Comparison of ENCODE assay signal across 9 cellular contexts in the genomic region with DNA sequence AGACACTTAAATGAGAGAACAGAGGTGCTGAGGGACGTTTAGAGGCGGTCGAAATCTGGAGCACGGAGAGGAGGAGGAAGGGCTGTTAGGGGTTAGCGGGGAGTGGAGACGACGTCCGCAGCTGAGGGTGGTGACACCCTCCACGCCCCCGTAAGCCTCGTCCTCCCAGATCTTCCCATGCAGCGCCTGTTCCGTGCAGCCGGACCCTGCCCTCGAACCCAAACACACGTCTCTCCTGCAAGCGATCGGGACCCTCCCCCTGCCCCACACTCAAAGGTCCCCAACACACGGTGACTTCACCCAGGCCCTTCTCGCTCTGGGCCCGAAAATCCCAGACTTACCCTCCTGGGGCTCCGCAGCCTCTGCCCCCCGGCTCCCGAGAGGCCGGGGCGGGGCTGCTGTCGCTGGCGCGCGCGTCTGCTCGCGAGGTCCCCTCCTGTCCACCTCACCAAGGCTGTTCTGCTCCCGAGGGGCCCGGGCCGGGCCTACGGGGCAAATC. TPM values are rescaled to one million over a fixed set of nuclear protein-coding genes. Genes with fewer than 3 reads are reported as not detected.
DNase-seq lines count a peak whose midpoint lies in the region; ATAC-seq and TF ChIP-seq lines count a peak whose summit lies in the region.
"Not testable (repeated sequence)": the region's sequence is repeated elsewhere in the genome, so short reads cannot be mapped to it uniquely, and the experiment has no call there.
"Had no signal": no experiment of that assay in that cellular context is flagged by ENCODE, and none has a peak within 500 bp of the region (broad histone marks: within the 10 kb centered on the region; RNA-seq: fewer than 3 reads in every experiment).

No MANE protein-coding gene starts in this region.

- not testable (repeated sequence) for H3K27me3 ChIP-seq in ectodermal cell (ENCODE audit: control insufficient read depth, insufficient read depth, low read length, poor library complexity, severe bottlenecking); iPS-20b (ENCODE audit: insufficient read depth, low read length)

- ATAC-seq in stimulated activated naive CD8-positive, alpha-beta T cell treated with anti-CD3 and anti-CD28 coated beads, Interleukin-15, Interleukin-2, amounts not matched to agents 100 U/mL and 50 U/mL, for 24 hours = not testable (repeated sequence)

- H3K27me3 Mint-ChIP-seq in CD14-positive monocyte (ENCODE audit: low read depth in 3 of 3); activated T-helper 2 cell treated with anti-CD3 and anti-CD28 coated beads, Interferon-gamma antibody, Interleukin-2, Interleukin-4, amounts not matched to agents 10 μg/mL and 5 μg/mL and 100 μg/mL, durations not matched to agents 14 hours and 24 hours and 36 hours (ENCODE audit: low read depth); neural crest cell (ENCODE audit: low read depth): not testable (repeated sequence)

- POLR2A ChIA-PET in RWPE1 (lab: Yijun Ruan, JAX; ENCODE audit: low non-redundant PET) = not testable (repeated sequence)

- H3K4me3 Mint-ChIP-seq in CD14-positive monocyte = peak overlapping the region; percentile 92 to 96
- H3K4me3 Mint-ChIP-seq in activated T-helper 2 cell treated with anti-CD3 and anti-CD28 coated beads, Interferon-gamma antibody, Interleukin-2, Interleukin-4, amounts not matched to agents 10 μg/mL and 5 μg/mL and 100 μg/mL, durations not matched to agents 14 hours and 24 hours and 36 hours (ENCODE audit: low read depth) = peak overlapping the region; percentile 92
- H3K4me3 Mint-ChIP-seq in neural crest cell = peak overlapping the region; percentile 93

- TF ChIP-seq CTCF in CD14-positive monocyte (IDR thresholded peaks at IDR 0.05); HFF-Myc (IDR thresholded peaks at IDR 0.05; ENCODE audit: low read depth, low read length, missing control alignments); RWPE1 (conservative IDR thresholded peaks at IDR 0.05; ENCODE audit: low read depth); neural crest cell (conservative IDR thresholded peaks at IDR 0.05): not testable (repeated sequence)

- peak overlapping the region; percentile 83 for H3K9ac ChIP-seq in iPS-20b (ENCODE audit: low read depth, low read length)

- DNase-seq in CD14-positive monocyte (ENCODE audit: low spot score); HFF-Myc (ENCODE audit: extremely low read depth, low read depth); RWPE1 (ENCODE audit: low spot score); activated T-helper 2 cell treated with anti-CD3 and anti-CD28 coated beads, Interferon-gamma antibody, Interleukin-2, Interleukin-4, amounts not matched to agents 10 μg/mL and 5 μg/mL and 100 μg/mL, durations not matched to agents 14 hours and 24 hours and 36 hours (ENCODE audit: low spot score); neural crest cell (ENCODE audit: low read depth, low spot score): not testable (repeated sequence)
- DNase-seq in stimulated activated naive CD8-positive, alpha-beta T cell treated with anti-CD3 and anti-CD28 coated beads, Interleukin-15, Interleukin-2, amounts not matched to agents 100 U/mL and 50 U/mL, for 24 hours = peak; percentile 21

- H3K36me3 Mint-ChIP-seq in CD14-positive monocyte (peaks cover 27 to 36% of the 10 kb centered on the region in 2 donors), neural crest cell (ENCODE audit: low read depth) (peaks cover 23% of the 10 kb centered on the region)
- peaks cover 38% of the 10 kb centered on the region for H3K36me3 Mint-ChIP-seq in activated T-helper 2 cell treated with anti-CD3 and anti-CD28 coated beads, Interferon-gamma antibody, Interleukin-2, Interleukin-4, amounts not matched to agents 10 μg/mL and 5 μg/mL and 100 μg/mL, durations not matched to agents 14 hours and 24 hours and 36 hours (ENCODE audit: low read depth)

- peaks cover 17% of the 10 kb centered on the region for H3K36me3 ChIP-seq in ectodermal cell (ENCODE audit: control insufficient read depth, insufficient read depth, low read length)
- peaks cover 31% of the 10 kb centered on the region for H3K36me3 ChIP-seq in iPS-20b (ENCODE audit: insufficient read depth, low read depth, low read length)

- WGBS in ectodermal cell, 2 experiments = 1 to 2% methylated on average over 37 of the region's 37 CpGs

- not testable (repeated sequence) for H3K9me3 Mint-ChIP-seq in CD14-positive monocyte; activated T-helper 2 cell treated with anti-CD3 and anti-CD28 coated beads, Interferon-gamma antibody, Interleukin-2, Interleukin-4, amounts not matched to agents 10 μg/mL and 5 μg/mL and 100 μg/mL, durations not matched to agents 14 hours and 24 hours and 36 hours; neural crest cell

- H3K9me3 ChIP-seq in ectodermal cell (ENCODE audit: control insufficient read depth, low read length); iPS-20b (ENCODE audit: insufficient read depth, low read depth, low read length): not testable (repeated sequence)

- H3K27ac Mint-ChIP-seq in CD14-positive monocyte (peak overlapping the region; percentile 81 to 96 (median 86)), neural crest cell (ENCODE audit: unreplicated experiment) (peak overlapping the region; percentile 31)
- H3K27ac Mint-ChIP-seq in activated T-helper 2 cell treated with anti-CD3 and anti-CD28 coated beads, Interferon-gamma antibody, Interleukin-2, Interleukin-4, amounts not matched to agents 10 μg/mL and 5 μg/mL and 100 μg/mL, durations not matched to agents 14 hours and 24 hours and 36 hours = peak overlapping the region; percentile 82

- H3K4me1 Mint-ChIP-seq in CD14-positive monocyte (peaks cover 18% of the 10 kb centered on the region), neural crest cell (peaks cover 28% of the 10 kb centered on the region)
- peaks cover 18% of the 10 kb centered on the region for H3K4me1 Mint-ChIP-seq in activated T-helper 2 cell treated with anti-CD3 and anti-CD28 coated beads, Interferon-gamma antibody, Interleukin-2, Interleukin-4, amounts not matched to agents 10 μg/mL and 5 μg/mL and 100 μg/mL, durations not matched to agents 14 hours and 24 hours and 36 hours (ENCODE audit: low read depth)

- H3K4me1 ChIP-seq in ectodermal cell (ENCODE audit: control insufficient read depth, insufficient read depth, low read length); iPS-20b (ENCODE audit: insufficient read depth, low read length): not testable (repeated sequence)

- peak overlapping the region; percentile 85 for H3K27ac ChIP-seq in RWPE1
- not testable (repeated sequence) for H3K27ac ChIP-seq in ectodermal cell (ENCODE audit: insufficient read depth, low read depth, low read length, poor library complexity, severe bottlenecking); iPS-20b (ENCODE audit: low read length)

- H3K4me3 ChIP-seq in HFF-Myc (replicated peaks; ENCODE audit: low read depth, low read length) (peak overlapping the region; percentile 85), ectodermal cell (ENCODE audit: insufficient read depth, low read depth, low read length) (peak overlapping the region; percentile 77), iPS-20b (ENCODE audit: low read length) (peak overlapping the region; percentile 85)

- CTCF ChIA-PET in RWPE1 (lab: Yijun Ruan, JAX) = not testable (repeated sequence)

- intact Hi-C loops in CD14-positive monocyte (cut with micrococcal nuclease) = loop anchor here in 1 of 2 donors (5.0 kb wide), 1 partner anchor 115 kb away; no protein-coding TSS in a partner anchor
- intact Hi-C loops in activated T-helper 2 cell treated with anti-CD3 and anti-CD28 coated beads, Interferon-gamma antibody, Interleukin-2, Interleukin-4, amounts not matched to agents 10 μg/mL and 5 μg/mL and 100 μg/mL, durations not matched to agents 14 hours and 24 hours and 36 hours (cut with micrococcal nuclease) = loop anchor here (1.0 to 5.0 kb wide), 2 partner anchors 67 to 210 kb away; partner anchors contain the start of gene HIP1

RNA-seq across cellular contexts. Expression of gene SPDYE5, which starts 35.2 kb away (rescaled TPM):
- polyA plus RNA-seq in CD14-positive monocyte = not detected
- total RNA-seq in activated T-helper 2 cell treated with anti-CD3 and anti-CD28 coated beads, Interferon-gamma antibody, Interleukin-2, Interleukin-4, amounts not matched to agents 10 μg/mL and 5 μg/mL and 100 μg/mL, durations not matched to agents 14 hours and 24 hours and 36 hours = not detected in 2 replicates
- not detected for polyA plus RNA-seq in ectodermal cell (2013, experiment 1 of 4)
- polyA plus RNA-seq in ectodermal cell (2013, experiment 2 of 4) = not detected
- polyA plus RNA-seq in ectodermal cell (2013, experiment 3 of 4) = not detected
- polyA plus RNA-seq in ectodermal cell (2013, experiment 4 of 4) = not detected
- not detected in 2 replicates for total RNA-seq in neural crest cell
- total RNA-seq: T-helper 2 cell treated with Interferon-gamma antibody and Interleukin-4, amounts not matched to agents 100 ng/mL and 5 ng/mL, for 36 hours had no signal

RNA-seq across cellular contexts. Expression of gene POM121C, which starts 41.2 kb away (rescaled TPM):
- polyA plus RNA-seq in CD14-positive monocyte = 1 to 10 TPM; 2.2 to 3.9 TPM
- total RNA-seq in activated T-helper 2 cell treated with anti-CD3 and anti-CD28 coated beads, Interferon-gamma antibody, Interleukin-2, Interleukin-4, amounts not matched to agents 10 μg/mL and 5 μg/mL and 100 μg/mL, durations not matched to agents 14 hours and 24 hours and 36 hours = 87.7 and 89.2 TPM in 2 replicates
- polyA plus RNA-seq in ectodermal cell (2013, experiment 1 of 4) = 55.2 TPM
- 65.8 TPM for polyA plus RNA-seq in ectodermal cell (2013, experiment 2 of 4)
- 42.9 TPM for polyA plus RNA-seq in ectodermal cell (2013, experiment 3 of 4)
- 41.2 TPM for polyA plus RNA-seq in ectodermal cell (2013, experiment 4 of 4)
- total RNA-seq in neural crest cell = 70.8 and 80.1 TPM in 2 replicates

Comparison
In these comparisons a context has a peak if more than half of its experiments do, and no peak if none do; other contexts are left out.
1. H3K27ac Mint-ChIP-seq: peak in every context shown above with its lines; median percentile 86 in CD14-positive monocyte; 82 in activated T-helper 2 cell treated with anti-CD3 and anti-CD28 coated beads, Interferon-gamma antibody, Interleukin-2, Interleukin-4, amounts not matched to agents 10 μg/mL and 5 μg/mL and 100 μg/mL, durations not matched to agents 14 hours and 24 hours and 36 hours; 31 in neural crest cell.